In genomic region chr1:26723013-26723991, GRCh38 we compare ENCODE assay signal across 8 cellular contexts. TPM values are rescaled to one million over a fixed set of nuclear protein-coding genes. Genes with fewer than 3 reads are reported as not detected.
A peak's percentile ranks its signal among the peaks of the same experiment; 100 is the strongest.
DNase-seq lines count a peak whose midpoint lies in the region; ATAC-seq and TF ChIP-seq lines count a peak whose summit lies in the region.

No MANE protein-coding gene starts in this region.

- peak overlapping the region; percentile 49 for H3K4me2 ChIP-seq in OCI-LY1 (ENCODE audit: low read length)

- peaks cover 26% of the 10 kb centered on the region; the same call in 1 of the 2 replicates for H3K36me3 ChIP-seq in OCI-LY1 (ENCODE audit: insufficient read depth, low read length)
- no peaks in the 10 kb centered on the region for H3K36me3 ChIP-seq in thoracic aorta

- DNase-seq in AG20443 (ENCODE audit: low spot score) (peak; percentile 95), HK-2 (ENCODE audit: unreplicated experiment) (peak; percentile 80), fibroblast of villous mesenchyme (ENCODE audit: low read depth) (peak; percentile 99), natural killer cell (peak; percentile 33), thoracic aorta (ENCODE audit: low spot score) (peak; percentile 86), HuH-7 (ENCODE audit: low spot score) (no peak)
- peak; percentile 41 for DNase-seq in activated naive CD4-positive, alpha-beta T cell treated with Interleukin-2 at 50 U/mL for 16 hours

- no peaks in the 10 kb centered on the region for H3K27me3 Mint-ChIP-seq in natural killer cell (ENCODE audit: low read depth in 2 of 2)

- H3K4me1 ChIP-seq in OCI-LY1 (ENCODE audit: insufficient read depth, low read length, severe bottlenecking): peaks cover 62% of the 10 kb centered on the region
- H3K4me1 ChIP-seq in thoracic aorta (ENCODE audit: control insufficient read depth in 1 of 2, low read depth in 2 of 2): peaks cover 59 to 97% of the 10 kb centered on the region in 2 donors

- H3K79me2 ChIP-seq in OCI-LY1 (ENCODE audit: insufficient read depth, low read length): peaks cover 97% of the 10 kb centered on the region

- intact Hi-C loops in natural killer cell (cut with micrococcal nuclease): loop anchor here (2.0 kb wide), 1 partner anchor 17 kb away; no protein-coding TSS in a partner anchor

- peak overlapping the region; percentile 78 to 85 for H3K27ac Mint-ChIP-seq in natural killer cell

- peak; percentile 71 to 85 (median 73) for ATAC-seq in natural killer cell
- ATAC-seq in thoracic aorta (ENCODE audit: insufficient number of reproducible peaks, low FRiP score, low read depth): peak; percentile 92

- H3K27ac ChIP-seq in OCI-LY1 (ENCODE audit: low read depth, low read length, poor library complexity, severe bottlenecking): peak overlapping the region; percentile 61
- peak overlapping the region; percentile 67 to 78 for H3K27ac ChIP-seq in thoracic aorta

- H3K4me1 Mint-ChIP-seq in natural killer cell: peaks cover 85 to 86% of the 10 kb centered on the region in 2 donors

- H3K4me3 Mint-ChIP-seq in natural killer cell: peak overlapping the region; percentile 68

- 0 out of 2 replicates have a peak, but pooled peaks cover 2% of the 10 kb centered on the region for H4K20me1 ChIP-seq in OCI-LY1 (ENCODE audit: insufficient read depth, low read length)

- H3F3A ChIP-seq in OCI-LY1 (ENCODE audit: insufficient read depth, low read length): no peaks in the 10 kb centered on the region

- H3K9ac ChIP-seq in OCI-LY1 (ENCODE audit: low read length): peak overlapping the region; percentile 10; the same call in 1 of the 2 replicates

- H3K9me3 ChIP-seq in OCI-LY1 (ENCODE audit: low read length): no peaks in the 10 kb centered on the region
- H3K9me3 ChIP-seq in thoracic aorta: no peaks in the 10 kb centered on the region

- no peaks in the 10 kb centered on the region for H3K9me2 ChIP-seq in OCI-LY1 (ENCODE audit: low read depth, low read length)

- H3K9me3 Mint-ChIP-seq in natural killer cell: no peaks in the 10 kb centered on the region

- H2AFZ ChIP-seq in OCI-LY1 (ENCODE audit: low read length): no peak overlapping the region

- H3K36me3 Mint-ChIP-seq in natural killer cell: no peaks in the 10 kb centered on the region

- no peak overlapping the region for H3K4me3 ChIP-seq in OCI-LY1 (ENCODE audit: low read depth, low read length, poor library complexity, severe bottlenecking)
- H3K4me3 ChIP-seq in fibroblast of villous mesenchyme (ENCODE audit: low read depth, low read length): peak overlapping the region; percentile 7
- H3K4me3 ChIP-seq in thoracic aorta: peak overlapping the region; percentile 48

- H3K27me3 ChIP-seq in OCI-LY1 (ENCODE audit: insufficient read depth, low read length) (no peaks in the 10 kb centered on the region), thoracic aorta (replicated peaks; ENCODE audit: insufficient read depth) (no peaks in the 10 kb centered on the region)

- TF ChIP-seq CTCF in OCI-LY1 (IDR thresholded peaks at IDR 0.05; ENCODE audit: low read length) (no peak), fibroblast of villous mesenchyme (IDR thresholded peaks at IDR 0.05; ENCODE audit: insufficient read depth, low read depth, low read length) (no peak), natural killer cell (IDR thresholded peaks at IDR 0.05) (no peak), thoracic aorta (IDR thresholded peaks at IDR 0.05) (no peak)

RNA-seq across cellular contexts. Expression of gene ARID1A, which starts 27.5 kb away (rescaled TPM):
- total RNA-seq in fibroblast of villous mesenchyme (24.8 and 31.1 TPM in 2 replicates), natural killer cell (100 to 1,000 TPM; 199 to 214 (median 202) TPM), thoracic aorta (10 to 100 TPM; 53.6 to 69.2 TPM)
